10 cellular contexts compared by ENCODE assay signal in the genomic region with DNA sequence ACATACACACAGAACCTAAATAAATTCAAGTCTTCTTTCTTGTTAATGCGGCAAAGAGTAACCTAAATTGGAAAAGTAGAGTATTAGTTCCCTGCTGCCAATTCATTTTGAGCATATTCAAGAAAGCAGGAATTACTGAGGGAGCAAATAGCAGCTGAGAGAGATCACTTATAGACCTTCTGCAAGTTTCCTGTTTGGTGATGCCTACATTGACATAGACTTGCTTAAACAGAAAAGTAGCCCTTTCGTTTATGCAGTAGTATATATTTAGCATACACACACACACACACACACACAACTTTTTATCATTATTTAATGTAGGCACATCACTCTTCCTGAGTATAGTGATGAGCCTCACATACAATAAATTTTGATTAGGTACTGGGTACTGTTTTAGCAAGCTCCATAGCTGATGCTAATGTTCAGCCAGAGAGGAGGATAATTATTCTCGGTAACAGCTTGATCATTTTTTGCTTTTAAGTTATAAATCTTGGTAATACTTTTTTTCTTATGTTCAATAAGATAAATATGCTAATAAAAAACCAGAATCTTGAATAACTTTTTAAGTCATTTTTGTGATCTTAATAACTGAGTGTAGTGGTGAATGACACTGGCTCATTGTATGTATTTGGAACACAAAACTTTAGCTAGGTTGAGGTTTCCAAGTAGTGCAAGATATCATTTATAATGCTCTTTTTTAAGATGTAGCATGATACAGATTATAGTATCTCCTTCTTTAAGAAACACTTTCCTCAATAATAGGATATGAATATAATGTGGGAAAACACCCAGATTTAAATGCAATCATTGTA.
DNase-seq lines count a peak whose midpoint lies in the region; ATAC-seq, FAIRE-seq and TF ChIP-seq lines count a peak whose summit lies in the region.
"Had no signal": no experiment of that assay in that cellular context is flagged by ENCODE, and none has a peak within 500 bp of the region (broad histone marks: within the 10 kb centered on the region; RNA-seq: fewer than 3 reads in every experiment).

No MANE protein-coding gene starts in this region.

- H4K20me1 ChIP-seq in K562 (replicated peaks; ENCODE audit: control insufficient read depth, insufficient read depth, low read length): no peaks in the 10 kb centered on the region

- no peaks in the 10 kb centered on the region for H3K27me3 Mint-ChIP-seq in natural killer cell treated with Interleukin-12 subunit alpha and Interleukin-12 subunit beta and Interleukin-15 and Interleukin-18, amount 100 ng/mL, for 72 hours

- POLR2A ChIA-PET in K562 (lab: Yijun Ruan, JAX): interaction anchor here (0.6 to 0.7 kb wide), 3 partner anchors 89 to 255 kb away, joined by 3 read pairs; no protein-coding TSS in a partner anchor

- H3K4me1 Mint-ChIP-seq in natural killer cell treated with Interleukin-12 subunit alpha and Interleukin-12 subunit beta and Interleukin-15 and Interleukin-18, amount 100 ng/mL, for 72 hours (ENCODE audit: low read depth in 2 of 2): peaks cover 50 to 67% of the 10 kb centered on the region in 2 donors

- peak; percentile 56 for ATAC-seq in HG03432 (IDR thresholded peaks at IDR 0.05; ENCODE audit: unreplicated experiment)
- ATAC-seq in K562: peak; percentile 61
- peak in 1 of 2 donors; percentile 48 for ATAC-seq in natural killer cell treated with Interleukin-12 subunit alpha and Interleukin-12 subunit beta and Interleukin-15 and Interleukin-18, amount 100 ng/mL, for 72 hours
- ATAC-seq: GM23338 had no signal

- H3K9me1 ChIP-seq in K562 (ENCODE audit: control insufficient read depth, insufficient read depth, low read length): no peaks in the 10 kb centered on the region

- CTCF ChIA-PET in K562 (lab: Yijun Ruan, JAX; ENCODE audit: low intra/inter-chr PET ratio): interaction anchor here (0.7 to 2.2 kb wide), 4 partner anchors 148 to 372 kb away, joined by 3 to 13 read pairs (median 3); no protein-coding TSS in a partner anchor

- intact Hi-C loops in K562 (cut with micrococcal nuclease): loop anchor here (1.0 to 10.0 kb wide), 4 partner anchors 129 to 371 kb away; no protein-coding TSS in a partner anchor

- no peak for TF ChIP-seq RAD21 in K562 (CRISPR knock-in tag; conservative IDR thresholded peaks at IDR 0.05 in 1 of 2, IDR thresholded peaks at IDR 0.05 in 1 of 2)

- no peak for DNase-seq in GM12891 (ENCODE audit: insufficient read length, low spot score)
- no peak for DNase-seq in K562 (ENCODE audit: extremely low read depth in 1 of 4, low spot score in 3 of 4)
- no peak for DNase-seq in natural killer cell treated with Interleukin-12 subunit alpha and Interleukin-12 subunit beta and Interleukin-15 and Interleukin-18, amount 100 ng/mL, for 72 hours (ENCODE audit: low spot score)
- DNase-seq in HPDE6-E6E7 (ENCODE audit: extremely low spot score): no peak
- DNase-seq in NCI-H1048 (lab: John Stamatoyannopoulos, UW): no peak
- DNase-seq in NCI-H1417 (lab: John Stamatoyannopoulos, UW): no peak
- DNase-seq in OCI-M1 (lab: John Stamatoyannopoulos, UW): no peak
- DNase-seq: GDM1 had no signal

- peaks cover 98% of the 10 kb centered on the region for H3K79me2 ChIP-seq in K562 (ENCODE audit: control insufficient read depth, insufficient read depth, low read length)

- no peak overlapping the region for H3K4me3 ChIP-seq in K562
- H3K4me3 ChIP-seq: GM23338 had no signal

- H3K4me2 ChIP-seq in K562 (ENCODE audit: insufficient read depth, low read length): no peak overlapping the region
- H3K4me2 ChIP-seq: GM23338 had no signal

- H3K9me3 ChIP-seq in K562 (replicated peaks; ENCODE audit: control insufficient read depth, insufficient read depth, low read depth, low read length): no peaks in the 10 kb centered on the region

- no peaks in the 10 kb centered on the region for H3K27me3 ChIP-seq in K562 (ENCODE audit: control insufficient read depth in 2 of 2, insufficient read depth in 2 of 2, low read length in 2 of 2)

- WGBS in K562 (ENCODE audit: insufficient coverage, low coverage, missing lambda C conversion rate): 73% methylated on average over 3 of the region's 3 CpGs

- H3K4me3 Mint-ChIP-seq in natural killer cell treated with Interleukin-12 subunit alpha and Interleukin-12 subunit beta and Interleukin-15 and Interleukin-18, amount 100 ng/mL, for 72 hours: peak overlapping the region; percentile 52
- H3K4me3 Mint-ChIP-seq: GM23338 had no signal

- FAIRE-seq in GM12891 (lab: Jason Lieb, UNC) (peak; percentile 66), K562 (lab: Jason Lieb, UNC) (no peak)

- H3K4me1 ChIP-seq in K562 (replicated peaks in 1 of 2; ENCODE audit: control insufficient read depth in 2 of 2, insufficient read depth in 2 of 2, low read length in 2 of 2): no peaks in the 10 kb centered on the region

- peak overlapping the region; percentile 77 to 80 for H3K27ac Mint-ChIP-seq in natural killer cell treated with Interleukin-12 subunit alpha and Interleukin-12 subunit beta and Interleukin-15 and Interleukin-18, amount 100 ng/mL, for 72 hours
- H3K27ac Mint-ChIP-seq: GM23338 had no signal

- no TSS peak for BruUV-seq in K562 (replicated peaks; lab: Mats Ljungman, UMichigan)

- H2AFZ ChIP-seq in K562 (ENCODE audit: low read depth, low read length): no peak overlapping the region
- H2AFZ ChIP-seq: GM23338 had no signal

- no peak for TF ChIP-seq CTCF in K562 (IDR thresholded peaks at IDR 0.05 in 2 of 3, conservative IDR thresholded peaks at IDR 0.05 in 1 of 3; ENCODE audit: insufficient read depth in 2 of 3, low read depth in 1 of 3, low read length in 3 of 3)

- H3K9me3 Mint-ChIP-seq in natural killer cell treated with Interleukin-12 subunit alpha and Interleukin-12 subunit beta and Interleukin-15 and Interleukin-18, amount 100 ng/mL, for 72 hours: no peaks in the 10 kb centered on the region
- H3K9me3 Mint-ChIP-seq: GM23338 had no signal

- peak overlapping the region; percentile 13; the same call in 2 of the 3 replicates for H3K27ac ChIP-seq in K562 (ENCODE audit: extremely low read depth, low read depth, low read length)

- H3K9ac ChIP-seq in K562 (ENCODE audit: insufficient read depth in 1 of 2, low read depth in 2 of 2, low read length in 2 of 2): no peak overlapping the region

- H3K36me3 Mint-ChIP-seq in natural killer cell treated with Interleukin-12 subunit alpha and Interleukin-12 subunit beta and Interleukin-15 and Interleukin-18, amount 100 ng/mL, for 72 hours: peaks cover 23% of the 10 kb centered on the region

- in situ Hi-C loops in K562 (cut with MboI): loop anchor here (10.0 kb wide), 1 partner anchor 269 kb away; no protein-coding TSS in a partner anchor

- no peak for TF ChIP-seq EP300 in K562 (IDR thresholded peaks at IDR 0.05; ENCODE audit: low read length)

- peaks cover 83% of the 10 kb centered on the region for H3K36me3 ChIP-seq in K562 (ENCODE audit: control insufficient read depth, insufficient read depth, low read length)

- TF ChIP-seq POLR2A in GM12891 (IDR thresholded peaks at IDR 0.05; ENCODE audit: low read depth, low read length): no peak
- TF ChIP-seq POLR2A in K562 (conservative IDR thresholded peaks at IDR 0.05): no peak

TF ChIP-seq in GM12891, 5 proteins besides CTCF, POLR2A, EP300 and RAD21:
- no peak for TF ChIP-seq POU2F2 (IDR thresholded peaks at IDR 0.05; ENCODE audit: low read depth, low read length)
- TF ChIP-seq SPI1 (IDR thresholded peaks at IDR 0.05; ENCODE audit: low read depth, low read length): no peak
- TF ChIP-seq POLR2AphosphoS5 (IDR thresholded peaks at IDR 0.05; ENCODE audit: low read depth, low read length): no peak
- TF ChIP-seq PAX5 (IDR thresholded peaks at IDR 0.05; ENCODE audit: insufficient read depth, low read length, severe bottlenecking): no peak
- TF ChIP-seq TAF1 (IDR thresholded peaks at IDR 0.05; ENCODE audit: low read depth, low read length): no peak

TF ChIP-seq in K562, 482 proteins besides CTCF, POLR2A, EP300 and RAD21 (continues in another document):
- no peak for TF ChIP-seq GABPA (tag; conservative IDR thresholded peaks at IDR 0.05; ENCODE audit: low read depth)
- TF ChIP-seq ZNF282 (CRISPR knock-in tag; IDR thresholded peaks at IDR 0.05): no peak
- TF ChIP-seq CCNT2 (IDR thresholded peaks at IDR 0.05; ENCODE audit: borderline replicate concordance, extremely low read depth, insufficient read length, low read depth, low read length): no peak
- TF ChIP-seq, protein P1, sequence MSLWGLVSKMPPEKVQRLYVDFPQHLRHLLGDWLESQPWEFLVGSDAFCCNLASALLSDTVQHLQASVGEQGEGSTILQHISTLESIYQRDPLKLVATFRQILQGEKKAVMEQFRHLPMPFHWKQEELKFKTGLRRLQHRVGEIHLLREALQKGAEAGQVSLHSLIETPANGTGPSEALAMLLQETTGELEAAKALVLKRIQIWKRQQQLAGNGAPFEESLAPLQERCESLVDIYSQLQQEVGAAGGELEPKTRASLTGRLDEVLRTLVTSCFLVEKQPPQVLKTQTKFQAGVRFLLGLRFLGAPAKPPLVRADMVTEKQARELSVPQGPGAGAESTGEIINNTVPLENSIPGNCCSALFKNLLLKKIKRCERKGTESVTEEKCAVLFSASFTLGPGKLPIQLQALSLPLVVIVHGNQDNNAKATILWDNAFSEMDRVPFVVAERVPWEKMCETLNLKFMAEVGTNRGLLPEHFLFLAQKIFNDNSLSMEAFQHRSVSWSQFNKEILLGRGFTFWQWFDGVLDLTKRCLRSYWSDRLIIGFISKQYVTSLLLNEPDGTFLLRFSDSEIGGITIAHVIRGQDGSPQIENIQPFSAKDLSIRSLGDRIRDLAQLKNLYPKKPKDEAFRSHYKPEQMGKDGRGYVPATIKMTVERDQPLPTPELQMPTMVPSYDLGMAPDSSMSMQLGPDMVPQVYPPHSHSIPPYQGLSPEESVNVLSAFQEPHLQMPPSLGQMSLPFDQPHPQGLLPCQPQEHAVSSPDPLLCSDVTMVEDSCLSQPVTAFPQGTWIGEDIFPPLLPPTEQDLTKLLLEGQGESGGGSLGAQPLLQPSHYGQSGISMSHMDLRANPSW (CRISPR knock-in tag; IDR thresholded peaks at IDR 0.05): no peak
